In genomic region chr16:77499373-77500285, GRCh38 we compare ENCODE assay signal across 13 cellular contexts.
DNase-seq lines count a peak whose midpoint lies in the region; ATAC-seq and TF ChIP-seq lines count a peak whose summit lies in the region.
"Had no signal": no experiment of that assay in that cellular context is flagged by ENCODE, and none has a peak within 500 bp of the region (broad histone marks: within the 10 kb centered on the region; RNA-seq: fewer than 3 reads in every experiment).

No MANE protein-coding gene starts in this region.

- H3K4me3 ChIP-seq in SK-N-SH (ENCODE audit: low read depth in 2 of 2, low read length in 1 of 2) (no peak overlapping the region), osteoblast (ENCODE audit: insufficient read depth, low read length) (no peak overlapping the region)
- H3K4me3 ChIP-seq: dorsolateral prefrontal cortex, thyroid gland had no signal

- H3K9ac ChIP-seq in SK-N-SH: no peak overlapping the region

- H3K9me3 ChIP-seq in SK-N-SH (no peaks in the 10 kb centered on the region), osteoblast (ENCODE audit: low read depth, low read length) (no peaks in the 10 kb centered on the region)
- H3K9me3 ChIP-seq: thyroid gland had no signal

- TF ChIP-seq RAD21 in SK-N-SH (IDR thresholded peaks at IDR 0.05; ENCODE audit: low read length): no peak

- H3K36me3 ChIP-seq in SK-N-SH (replicated peaks in 1 of 2; ENCODE audit: control insufficient read depth in 1 of 2, insufficient read depth in 2 of 2, low read length in 1 of 2): no peaks in the 10 kb centered on the region
- H3K36me3 ChIP-seq in osteoblast (ENCODE audit: insufficient read depth, low read length): no peaks in the 10 kb centered on the region
- H3K36me3 ChIP-seq: thyroid gland had no signal

- CTCF ChIA-PET in SK-N-SH (lab: Yijun Ruan, JAX): interaction anchor here (1.1 kb wide), 1 partner anchor 14 kb away, joined by 3 read pairs; no protein-coding TSS in a partner anchor

- POLR2A ChIA-PET in SK-N-SH (lab: Yijun Ruan, JAX): no interaction called here

- H3K4me1 ChIP-seq in SK-N-SH (ENCODE audit: control insufficient read depth in 1 of 2, insufficient read depth in 2 of 2, low read depth in 1 of 2, low read length in 1 of 2): no peaks in the 10 kb centered on the region
- H3K4me1 ChIP-seq in osteoblast (ENCODE audit: insufficient read depth, low read length): peaks cover 9% of the 10 kb centered on the region

- H3K4me2 ChIP-seq in SK-N-SH (no peak overlapping the region), osteoblast (ENCODE audit: insufficient read depth, low read length) (peak overlapping the region; percentile 36)

- H3K27ac ChIP-seq in SK-N-SH (ENCODE audit: low read depth in 2 of 2, low read length in 1 of 2) (no peak overlapping the region), osteoblast (ENCODE audit: low read depth, low read length) (no peak overlapping the region)
- H3K27ac ChIP-seq: thyroid gland had no signal

- H4K20me1 ChIP-seq in SK-N-SH (ENCODE audit: insufficient read depth): no peaks in the 10 kb centered on the region
- no peaks in the 10 kb centered on the region for H4K20me1 ChIP-seq in osteoblast (ENCODE audit: insufficient read depth, low read length)

- peak; percentile 8; the same call in 1 of the 2 replicates for TF ChIP-seq CTCF in SK-N-SH (IDR thresholded peaks at IDR 0.05)
- TF ChIP-seq CTCF in osteoblast (IDR thresholded peaks at IDR 0.05; ENCODE audit: extremely low read depth, low read depth, low read length): no peak

- H2AFZ ChIP-seq in SK-N-SH (ENCODE audit: low read depth) (no peak overlapping the region), osteoblast (ENCODE audit: low read length) (peak overlapping the region; percentile 22)

- H3K27me3 ChIP-seq in SK-N-SH (ENCODE audit: insufficient read depth) (no peaks in the 10 kb centered on the region), osteoblast (ENCODE audit: insufficient read depth, low read length) (peaks cover 4% of the 10 kb centered on the region)
- H3K27me3 ChIP-seq: thyroid gland had no signal

- H3K9me2 ChIP-seq in SK-N-SH: no peaks in the 10 kb centered on the region

- H3F3A ChIP-seq in SK-N-SH (replicated peaks; ENCODE audit: insufficient read depth): no peaks in the 10 kb centered on the region

- peak; percentile 83 for DNase-seq in AG20443 (ENCODE audit: low spot score)
- DNase-seq in SK-N-SH: no peak
- peak; percentile 32 for DNase-seq in fibroblast of the conjunctiva (ENCODE audit: low read depth)
- peak; percentile 60 for DNase-seq in osteoblast (ENCODE audit: insufficient read length, low spot score, missing footprints)
- DNase-seq in GF-D8 (lab: John Stamatoyannopoulos, UW): no peak
- DNase-seq in stimulated activated CD4-positive, alpha-beta T cell treated with anti-CD3 and anti-CD28 coated beads, Interleukin-2, amount 100 ng/mL, for 24 hours: no peak
- DNase-seq: MV-4-11, thyroid gland had no signal

- no peak for TF ChIP-seq EP300 in SK-N-SH (IDR thresholded peaks at IDR 0.05; ENCODE audit: borderline replicate concordance in 1 of 2, low read depth in 1 of 2, low read length in 1 of 2)

- no peak for ATAC-seq in HG02885 (IDR thresholded peaks at IDR 0.05; ENCODE audit: poor library complexity, unreplicated experiment)
- ATAC-seq in HG03520 (IDR thresholded peaks at IDR 0.05; ENCODE audit: unreplicated experiment): no peak
- ATAC-seq: activated T-helper 17 cell treated with anti-CD3 and anti-CD28 coated beads, Interleukin-2, amount 50 U/mL, for 72 hours; HCT116 had no signal

- H3K79me2 ChIP-seq in SK-N-SH (ENCODE audit: insufficient read depth) (no peaks in the 10 kb centered on the region), osteoblast (ENCODE audit: insufficient read depth, low read length) (no peaks in the 10 kb centered on the region)

- WGBS in SK-N-SH (ENCODE audit: low lambda C conversion rate): 39% methylated on average over 11 of the region's 12 CpGs

TF ChIP-seq in SK-N-SH, 30 proteins besides CTCF, POLR2A, EP300 and RAD21:
- TF ChIP-seq FOSL2 (IDR thresholded peaks at IDR 0.05; ENCODE audit: borderline replicate concordance, low read depth) (peak; percentile 31; the same call in 1 of the 2 replicates), EZH2phosphoT487 (IDR thresholded peaks at IDR 0.05; ENCODE audit: borderline replicate concordance, low read depth) (no peak), POLR2AphosphoS5 (IDR thresholded peaks at IDR 0.05; ENCODE audit: low read depth, low read length) (no peak), TCF12 (IDR thresholded peaks at IDR 0.05) (no peak), NRF1 (IDR thresholded peaks at IDR 0.05; ENCODE audit: low read depth, low read length) (no peak), JUND (IDR thresholded peaks at IDR 0.05) (no peak), NFIC (IDR thresholded peaks at IDR 0.05; ENCODE audit: borderline replicate concordance) (peak; percentile 52; the same call in 1 of the 2 replicates), MEF2A (IDR thresholded peaks at IDR 0.05; ENCODE audit: borderline replicate concordance, low read depth) (no peak), PBX3 (IDR thresholded peaks at IDR 0.05) (peak; percentile 63), ZBTB33 (IDR thresholded peaks at IDR 0.05; ENCODE audit: borderline replicate concordance, low read depth) (no peak), YY1 (IDR thresholded peaks at IDR 0.05; ENCODE audit: low read depth) (no peak), USF2 (IDR thresholded peaks at IDR 0.05; ENCODE audit: borderline replicate concordance, low read depth, low read length) (no peak)

Comparison
In these comparisons a context has a peak if more than half of its experiments do, and no peak if none do; other contexts are left out.
1. DNase-seq: peak in AG20443 (single experiment), fibroblast of the conjunctiva (single experiment) and osteoblast (single experiment); none in SK-N-SH (single experiment), GF-D8 (single experiment) and stimulated activated CD4-positive, alpha-beta T cell treated with anti-CD3 and anti-CD28 coated beads, Interleukin-2, amount 100 ng/mL, for 24 hours (0 of 2).